20 cellular contexts compared by ENCODE assay signal in the genomic region with DNA sequence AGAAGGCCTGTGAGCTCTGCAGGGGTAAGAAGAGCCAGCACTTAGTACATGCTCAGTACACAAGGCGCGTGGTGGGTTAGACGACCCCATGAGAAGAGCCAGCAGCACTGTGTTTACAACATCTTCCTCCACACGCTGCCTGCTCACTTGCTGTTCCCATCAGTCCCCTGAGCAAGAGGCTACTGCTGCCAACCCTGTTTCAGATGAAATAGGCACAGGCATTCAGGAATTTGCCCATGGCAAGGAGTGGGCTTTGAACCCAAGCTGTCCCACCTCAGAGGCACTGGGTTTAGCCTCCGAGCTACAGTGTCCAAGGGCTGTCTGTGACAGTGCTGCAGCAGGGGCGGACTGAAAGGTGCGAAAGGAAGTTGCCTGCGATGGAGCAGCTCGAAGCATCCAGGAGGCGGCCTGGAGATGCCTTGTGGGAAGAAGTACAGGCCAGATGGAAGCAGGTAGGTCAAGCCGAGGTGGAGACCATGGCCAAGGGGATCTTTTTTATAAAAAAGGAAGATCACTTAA.
A peak's percentile ranks its signal among the peaks of the same experiment; 100 is the strongest.
DNase-seq lines count a peak whose midpoint lies in the region; ATAC-seq and TF ChIP-seq lines count a peak whose summit lies in the region.
"Had no signal": no experiment of that assay in that cellular context is flagged by ENCODE, and none has a peak within 500 bp of the region (broad histone marks: within the 10 kb centered on the region; RNA-seq: fewer than 3 reads in every experiment).

No MANE protein-coding gene starts in this region.

- H3K4me1 Mint-ChIP-seq in nephron progenitor cell, result peaks cover 33% of the 10 kb centered on the region
- H3K4me1 Mint-ChIP-seq: CD14-positive monocyte had no signal

- H3K36me3 Mint-ChIP-seq in nephron progenitor cell (ENCODE audit: low read depth), result no peaks in the 10 kb centered on the region
- H3K36me3 Mint-ChIP-seq: CD14-positive monocyte had no signal

- no peak for TF ChIP-seq POLR2A in thyroid gland (IDR thresholded peaks at IDR 0.05)

- H3K4me3 ChIP-seq in thyroid gland (replicated peaks in 1 of 3), result no peak overlapping the region
- H3K4me3 ChIP-seq: Peyer's patch had no signal

- no peak overlapping the region for H3K4me3 Mint-ChIP-seq in nephron progenitor cell
- H3K4me3 Mint-ChIP-seq: CD14-positive monocyte had no signal

- H3K27ac ChIP-seq in cingulate gyrus (ENCODE audit: low read depth, low read length) (peak overlapping the region; percentile 69), thyroid gland (peak overlapping the region; percentile 75 to 90 (median 83))
- H3K27ac ChIP-seq: 22Rv1, Peyer's patch had no signal

- no peaks in the 10 kb centered on the region for H3K36me3 ChIP-seq in thyroid gland
- H3K36me3 ChIP-seq: Peyer's patch had no signal

- 78 to 79% methylated on average over 11 of the region's 11 CpGs for WGBS in thyroid gland, 2 donors

- ATAC-seq in left ventricle myocardium superior (no peak), HG02938 (IDR thresholded peaks at IDR 0.05; ENCODE audit: unreplicated experiment) (no peak), GM21786 (IDR thresholded peaks at IDR 0.05; ENCODE audit: unreplicated experiment) (no peak)

- intact Hi-C loops in cardiac septum (cut with DNase I), result no loop called here
- intact Hi-C loops in left ventricle myocardium superior (cut with micrococcal nuclease), result no loop called here
- intact Hi-C loops in thyroid gland (cut with DNase I), result loop anchor here (10.0 kb wide), 2 partner anchors 249 to 429 kb away; no protein-coding TSS in a partner anchor

- DNase-seq in cardiac septum (ENCODE audit: low spot score) (peak; percentile 63), left ventricle myocardium superior (no peak), nephron progenitor cell (no peak), thyroid gland (no peak), NCI-H1092 treated with DMSO at 0.1 percent for 48 hours (lab: John Stamatoyannopoulos, UW) (no peak)
- DNase-seq: DMS53, EL, Karpas-422, MV-4-11, NCI-H1694, NCI-H2081 treated with DMSO at 0.1 percent for 48 hours, NCI-H2171 treated with DMSO at 0.1 percent for 48 hours, NCI-H446, NCI-H526, Peyer's patch had no signal

- peaks cover 62% of the 10 kb centered on the region for H3K27me3 Mint-ChIP-seq in nephron progenitor cell (ENCODE audit: low read depth, poor library complexity)

- H3K9me3 Mint-ChIP-seq in nephron progenitor cell, result no peaks in the 10 kb centered on the region

- TF ChIP-seq CTCF in nephron progenitor cell (IDR thresholded peaks at IDR 0.05) (no peak), thyroid gland (IDR thresholded peaks at IDR 0.05) (no peak)

- peak overlapping the region; percentile 43 for H3K27ac Mint-ChIP-seq in nephron progenitor cell

- no peaks in the 10 kb centered on the region for H3K27me3 ChIP-seq in thyroid gland
- H3K27me3 ChIP-seq: Peyer's patch had no signal

- H3K4me1 ChIP-seq in thyroid gland, result peaks cover 35 to 43% of the 10 kb centered on the region in 2 donors
- H3K4me1 ChIP-seq: Peyer's patch had no signal

- no peaks in the 10 kb centered on the region for H3K9me3 ChIP-seq in thyroid gland
- H3K9me3 ChIP-seq: Peyer's patch had no signal
